16 cellular contexts compared by ENCODE assay signal in genomic region chr17:67613961-67614360, GRCh38.
"Had no signal": no experiment of that assay in that cellular context is flagged by ENCODE, and none has a peak within 500 bp of the region (broad histone marks: within the 10 kb centered on the region; RNA-seq: fewer than 3 reads in every experiment).

No MANE protein-coding gene starts in this region.

- H3K27me3 ChIP-seq: body of pancreas, tibial nerve had no signal

- H3K4me3 ChIP-seq: body of pancreas, left ventricle myocardium inferior, tibial nerve had no signal

- H3K27ac ChIP-seq: tibial nerve had no signal

- H3K9me3 ChIP-seq: body of pancreas, left ventricle myocardium inferior, tibial nerve had no signal

- H3K4me3 Mint-ChIP-seq: activated T-helper 17 cell treated with anti-CD3 and anti-CD28 coated beads, Interleukin-2, amount 50 U/mL, for 72 hours had no signal

- H3K27me3 Mint-ChIP-seq: activated T-helper 17 cell treated with anti-CD3 and anti-CD28 coated beads, Interleukin-2, amount 50 U/mL, for 72 hours had no signal

- H3K36me3 ChIP-seq: left ventricle myocardium inferior, tibial nerve had no signal

- H3K27ac Mint-ChIP-seq: activated T-helper 17 cell treated with anti-CD3 and anti-CD28 coated beads, Interleukin-2, amount 50 U/mL, for 72 hours had no signal

- H3K9me3 Mint-ChIP-seq: activated T-helper 17 cell treated with anti-CD3 and anti-CD28 coated beads, Interleukin-2, amount 50 U/mL, for 72 hours had no signal

- DNase-seq: activated CD4-positive, alpha-beta T cell treated with anti-CD3 and anti-CD28 coated beads, Interleukin-2, amount 50 U/mL, for 1 hour; activated naive CD4-positive, alpha-beta T cell; amygdala; body of pancreas; erythroblast; foreskin melanocyte; left ventricle myocardium inferior; mammary epithelial cell; occipital lobe; retina; stimulated activated CD8-positive, alpha-beta memory T cell treated with anti-CD3 and anti-CD28 coated beads, Interleukin-4, amount 100 ng/mL, for 48 hours; stimulated activated naive CD8-positive, alpha-beta T cell treated with anti-CD3 and anti-CD28 coated beads, Interleukin-15, Interleukin-2, amounts not matched to agents 100 U/mL and 50 U/mL, for 24 hours; substantia nigra; T1000 had no signal
